Comparison of ENCODE assay signal across 14 cellular contexts in the genomic region with DNA sequence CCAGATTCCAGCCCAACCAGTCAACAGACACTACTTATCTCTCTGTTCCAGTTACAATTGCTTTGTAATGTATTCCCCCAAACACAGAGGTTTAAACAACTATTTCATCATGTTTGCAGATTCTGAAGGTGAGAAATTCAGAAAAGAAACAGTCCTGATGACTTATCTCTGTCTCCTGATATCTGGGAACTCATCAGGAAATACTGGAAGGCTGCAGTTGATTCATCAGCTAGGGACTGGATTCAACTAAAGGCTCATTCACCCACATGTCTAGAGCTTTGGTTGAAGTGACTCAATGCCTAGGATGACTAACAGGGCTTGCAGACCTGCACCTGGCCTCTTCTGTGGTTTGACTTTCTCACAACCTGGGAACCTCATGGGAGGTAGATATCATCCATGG. TPM values are rescaled to one million over a fixed set of nuclear protein-coding genes. Genes with fewer than 3 reads are reported as not detected.
DNase-seq lines count a peak whose midpoint lies in the region; FAIRE-seq and TF ChIP-seq lines count a peak whose summit lies in the region.
"Had no signal": no experiment of that assay in that cellular context is flagged by ENCODE, and none has a peak within 500 bp of the region (broad histone marks: within the 10 kb centered on the region; RNA-seq: fewer than 3 reads in every experiment).

No MANE protein-coding gene starts in this region.

- peak overlapping the region; percentile 94 for H3K27ac Mint-ChIP-seq in astrocyte (ENCODE audit: unreplicated experiment)
- H3K27ac Mint-ChIP-seq: stimulated activated naive CD8-positive, alpha-beta T cell treated with anti-CD3 and anti-CD28 coated beads, Interleukin-15, Interleukin-2, amounts not matched to agents 100 ng/mL and 50 ng/mL, for 24 hours had no signal

- peaks cover 1% of the 10 kb centered on the region for H3K36me3 Mint-ChIP-seq in astrocyte (ENCODE audit: low read depth, unreplicated experiment)

- CTCF ChIA-PET in HEK293 (lab: Yijun Ruan, JAX): interaction anchor here (0.8 kb wide), 1 partner anchor 28 kb away, joined by 3 read pairs; no protein-coding TSS in a partner anchor

- POLR2A ChIA-PET in HEK293 (lab: Yijun Ruan, JAX): no interaction called here

- H3K9me3 ChIP-seq in HEK293 (ENCODE audit: control insufficient read depth, insufficient read depth, low read depth, low read length): no peaks in the 10 kb centered on the region
- H3K9me3 ChIP-seq in astrocyte (ENCODE audit: insufficient read depth, low read depth, low read length): no peaks in the 10 kb centered on the region
- H3K9me3 ChIP-seq in left ventricle myocardium inferior (replicated peaks): peaks cover 16% of the 10 kb centered on the region

- H3K36me3 ChIP-seq in HEK293 (ENCODE audit: control insufficient read depth in 2 of 2, insufficient read depth in 1 of 2, low read length in 2 of 2): no peaks in the 10 kb centered on the region
- H3K36me3 ChIP-seq in astrocyte (ENCODE audit: insufficient read depth, low read length): no peaks in the 10 kb centered on the region
- H3K36me3 ChIP-seq in H7 (replicated peaks; ENCODE audit: control insufficient read depth, insufficient read depth, low read length): no peaks in the 10 kb centered on the region
- no peaks in the 10 kb centered on the region for H3K36me3 ChIP-seq in left ventricle myocardium inferior

- H3K4me3 ChIP-seq in HEK293 (ENCODE audit: low read depth, low read length): no peak overlapping the region
- H3K4me3 ChIP-seq in astrocyte (ENCODE audit: insufficient read depth, low read depth, low read length): no peak overlapping the region
- H3K4me3 ChIP-seq in H7 (ENCODE audit: insufficient read depth, low read depth, low read length): no peak overlapping the region
- no peak overlapping the region for H3K4me3 ChIP-seq in left ventricle myocardium inferior

- peak; percentile 81 for FAIRE-seq in astrocyte (lab: Jason Lieb, UNC)

- H3K79me2 ChIP-seq in astrocyte (ENCODE audit: insufficient read depth, low read length): no peaks in the 10 kb centered on the region
- H3K79me2 ChIP-seq: parathyroid adenoma had no signal

- H3K4me1 Mint-ChIP-seq in astrocyte (ENCODE audit: low read depth, unreplicated experiment): peaks cover 35% of the 10 kb centered on the region

- no peaks in the 10 kb centered on the region for H3K27me3 ChIP-seq in astrocyte (ENCODE audit: insufficient read depth, low read length)
- H3K27me3 ChIP-seq in H7 (ENCODE audit: control insufficient read depth, insufficient read depth, low read length): no peaks in the 10 kb centered on the region
- H3K27me3 ChIP-seq in left ventricle myocardium inferior (ENCODE audit: low read depth): no peaks in the 10 kb centered on the region

- intact Hi-C loops in left ventricle myocardium inferior (cut with micrococcal nuclease): no loop called here

- no peak overlapping the region for H3K9ac ChIP-seq in astrocyte (ENCODE audit: low read length)
- H3K9ac ChIP-seq: parathyroid adenoma had no signal

- no peaks in the 10 kb centered on the region for H3K4me1 ChIP-seq in HEK293 (ENCODE audit: control insufficient read depth, insufficient read depth, low read length)
- H3K4me1 ChIP-seq in astrocyte (ENCODE audit: insufficient read depth, low read length): peaks cover 9% of the 10 kb centered on the region
- no peaks in the 10 kb centered on the region for H3K4me1 ChIP-seq in left ventricle myocardium inferior
- H3K4me1 ChIP-seq: parathyroid adenoma had no signal

- H3K27ac ChIP-seq in HEK293 (ENCODE audit: extremely low read depth, low read depth, low read length) (no peak overlapping the region), astrocyte (ENCODE audit: low read depth, low read length) (peak overlapping the region; percentile 68), left ventricle myocardium inferior (replicated peaks) (no peak overlapping the region)
- H3K27ac ChIP-seq: parathyroid adenoma had no signal

- no peaks in the 10 kb centered on the region for H3K27me3 Mint-ChIP-seq in astrocyte (ENCODE audit: low read depth, unreplicated experiment)
- H3K27me3 Mint-ChIP-seq: stimulated activated naive CD8-positive, alpha-beta T cell treated with anti-CD3 and anti-CD28 coated beads, Interleukin-15, Interleukin-2, amounts not matched to agents 100 ng/mL and 50 ng/mL, for 24 hours had no signal

- peak overlapping the region; percentile 66 for H3K4me3 Mint-ChIP-seq in astrocyte (ENCODE audit: unreplicated experiment)
- H3K4me3 Mint-ChIP-seq: stimulated activated naive CD8-positive, alpha-beta T cell treated with anti-CD3 and anti-CD28 coated beads, Interleukin-15, Interleukin-2, amounts not matched to agents 100 ng/mL and 50 ng/mL, for 24 hours had no signal

- DNase-seq in COLO829 (ENCODE audit: low spot score) (peak; percentile 13), astrocyte (ENCODE audit: low read depth) (peak; percentile 100), kidney glomerular epithelial cell (lab: John Stamatoyannopoulos, UW) (peak; percentile 74), G401 (ENCODE audit: low spot score) (no peak), H7 (no peak), left ventricle myocardium inferior (no peak)
- DNase-seq in stimulated activated CD4-positive, alpha-beta T cell treated with anti-CD3 and anti-CD28 coated beads, Interleukin-4, amount 100 ng/mL, for 1 hour: no peak
- DNase-seq: activated effector memory CD4-positive, alpha-beta T cell treated with anti-CD3 and anti-CD28 coated beads, Interleukin-2, amount 50 U/mL, for 16 hours; cortex of kidney; DMS 273 treated with DMSO at 0.1 percent for 48 hours; NCI-H524 had no signal

- H4K20me1 ChIP-seq in astrocyte (ENCODE audit: insufficient read depth, low read length): no peaks in the 10 kb centered on the region

- H2AFZ ChIP-seq in astrocyte (ENCODE audit: low read depth, low read length): no peak overlapping the region
- H2AFZ ChIP-seq: parathyroid adenoma had no signal

- H3K4me2 ChIP-seq in astrocyte (ENCODE audit: low read length): peak overlapping the region; percentile 32

- in situ Hi-C loops in G401 (cut with HindIII; ENCODE audit: low sequenced_read_pairs): no loop called here

- peaks cover 18% of the 10 kb centered on the region for H3K9me3 Mint-ChIP-seq in astrocyte (ENCODE audit: unreplicated experiment)

- TF ChIP-seq CTCF in HEK293 (tag by site-specific recombination; IDR thresholded peaks at IDR 0.05): no peak
- no peak for TF ChIP-seq CTCF in astrocyte (IDR thresholded peaks at IDR 0.05; ENCODE audit: insufficient read depth, low read depth, low read length)
- no peak for TF ChIP-seq CTCF in left ventricle myocardium inferior (IDR thresholded peaks at IDR 0.05; ENCODE audit: borderline replicate concordance)

TF ChIP-seq in HEK293, 187 proteins besides CTCF, POLR2A, EP300 and RAD21:
- TF ChIP-seq ZNF184 (tag by site-specific recombination; IDR thresholded peaks at IDR 0.05) (0 out of 2 replicates have a peak, but pooled peaks have one; percentile 11), ZBTB7A (tag by site-specific recombination; IDR thresholded peaks at IDR 0.05; ENCODE audit: low read depth) (no peak)

RNA-seq across cellular contexts. Expression of a gene that starts 56.6 kb away (rescaled TPM):
- 63.0 and 81.8 TPM in 2 replicates for total RNA-seq in astrocyte
- 0.98 and 2.1 TPM in 2 replicates for total RNA-seq in G401 (2014; rRNA removed; shearing (Covaris generic))
- 63.7 and 77.2 TPM in 2 replicates for total RNA-seq in H7 (2014; rRNA removed; shearing (Covaris generic))
- total RNA-seq in left ventricle myocardium inferior: 1.8 TPM

Comparison
In these comparisons a context has a peak if more than half of its experiments do, and no peak if none do; other contexts are left out.
1. DNase-seq: peak in COLO829 (single experiment), astrocyte (single experiment) and kidney glomerular epithelial cell (single experiment); none in G401 (single experiment), H7 (single experiment), stimulated activated CD4-positive, alpha-beta T cell treated with anti-CD3 and anti-CD28 coated beads, Interleukin-4, amount 100 ng/mL, for 1 hour (single experiment) and left ventricle myocardium inferior (single experiment).
2. RNA of a gene that starts 56.6 kb away (total RNA-seq): 63.7 to 77.2 TPM in H7 and 63.0 to 81.8 TPM in astrocyte; 0.98 to 2.1 TPM in G401 and 1.8 TPM in left ventricle myocardium inferior (single experiment); every median in the first group is over 10 times any median in the second.